26 cellular contexts compared by ENCODE assay signal in the genomic region with DNA sequence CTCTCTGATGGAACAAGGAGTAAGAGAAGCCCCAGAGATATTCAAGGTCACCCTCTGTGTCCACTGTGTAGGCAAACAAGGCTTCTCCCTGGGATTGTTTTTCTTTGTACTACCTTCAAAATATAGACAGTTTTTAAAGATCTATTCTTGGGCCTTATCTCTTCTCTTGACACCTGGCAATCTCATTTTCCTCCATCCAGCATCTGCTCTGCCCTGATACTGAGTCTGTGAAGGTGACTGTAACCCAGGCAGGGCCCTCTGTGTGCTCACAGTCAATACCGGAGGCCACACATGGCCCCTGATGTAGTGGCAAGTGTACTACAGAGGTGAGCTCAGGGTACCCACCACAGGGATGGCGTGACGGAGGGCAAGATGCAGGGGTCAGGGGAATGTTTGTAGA.
"Had no signal": no experiment of that assay in that cellular context is flagged by ENCODE, and none has a peak within 500 bp of the region (broad histone marks: within the 10 kb centered on the region; RNA-seq: fewer than 3 reads in every experiment).

No MANE protein-coding gene starts in this region.

- DNase-seq: islet precursor cell; left ventricle myocardium inferior; mesendoderm; naive B cell; natural killer cell; nephron progenitor cell; ovary; right lobe of liver; stimulated activated CD4-positive, alpha-beta T cell treated with anti-CD3 and anti-CD28 coated beads, Interleukin-12 subunit alpha, Interleukin-12 subunit beta, amount 100 ng/mL, for 4 hours; stimulated activated CD4-positive, alpha-beta T cell treated with anti-CD3 and anti-CD28 coated beads, Interleukin-15, amount 100 ng/mL, for 24 hours; stimulated activated CD4-positive, alpha-beta T cell treated with anti-CD3 and anti-CD28 coated beads, Interleukin-2, amount 100 ng/mL, for 24 hours; stimulated activated CD4-positive, alpha-beta T cell treated with anti-CD3 and anti-CD28 coated beads, Interleukin-4, amount 100 ng/mL, for 1 hour; stimulated activated naive CD4-positive, alpha-beta T cell; tibial artery; trophoblast cell; upper lobe of right lung had no signal

- H3K9me3 ChIP-seq: left ventricle myocardium inferior, ovary, right atrium auricular region, right lobe of liver, suprapubic skin, thoracic aorta, tibial artery, upper lobe of right lung had no signal

- H3K27ac ChIP-seq: hepatocyte, left ventricle myocardium inferior, neural progenitor cell, ovary, right atrium auricular region, right lobe of liver, suprapubic skin, thoracic aorta, tibial artery, upper lobe of right lung had no signal

- H3K36me3 Mint-ChIP-seq: naive B cell, natural killer cell, neural progenitor cell had no signal

- H3K4me2 ChIP-seq: hepatocyte, neural progenitor cell, smooth muscle cell had no signal

- H3K27me3 ChIP-seq: hepatocyte, neural progenitor cell, ovary, right atrium auricular region, right lobe of liver, suprapubic skin, upper lobe of right lung had no signal

- H3K4me1 ChIP-seq: left ventricle myocardium inferior, right atrium auricular region, right lobe of liver, suprapubic skin, tibial artery, upper lobe of right lung had no signal

- H3K4me1 Mint-ChIP-seq: naive B cell, natural killer cell had no signal

- H3K4me3 Mint-ChIP-seq: mesothelial cell of epicardium; naive B cell; natural killer cell; nephron progenitor cell; neural progenitor cell; stimulated activated naive CD8-positive, alpha-beta T cell treated with anti-CD3 and anti-CD28 coated beads, Interleukin-15, Interleukin-2, amounts not matched to agents 100 ng/mL and 50 ng/mL, for 24 hours had no signal

- H3K9ac ChIP-seq: neural progenitor cell had no signal

- H3K4me3 ChIP-seq: hepatocyte, left ventricle myocardium inferior, lung, neural progenitor cell, ovary, right atrium auricular region, right lobe of liver, smooth muscle cell, suprapubic skin, thoracic aorta, tibial artery, upper lobe of right lung had no signal

- H3K36me3 ChIP-seq: left ventricle myocardium inferior, neural progenitor cell, ovary, right atrium auricular region, right lobe of liver, suprapubic skin, thoracic aorta, tibial artery, upper lobe of right lung had no signal

- H3K27ac Mint-ChIP-seq: mesothelial cell of epicardium; naive B cell; natural killer cell; nephron progenitor cell; neural progenitor cell; progenitor cell of endocrine pancreas; stimulated activated naive CD8-positive, alpha-beta T cell treated with anti-CD3 and anti-CD28 coated beads, Interleukin-15, Interleukin-2, amounts not matched to agents 100 ng/mL and 50 ng/mL, for 24 hours had no signal

- H3K9me3 Mint-ChIP-seq: natural killer cell; stimulated activated naive CD8-positive, alpha-beta T cell treated with anti-CD3 and anti-CD28 coated beads, Interleukin-15, Interleukin-2, amounts not matched to agents 100 ng/mL and 50 ng/mL, for 24 hours had no signal
